11 cellular contexts compared by ENCODE assay signal in genomic region chr10:74096777-74097176, GRCh38. TPM values are rescaled to one million over a fixed set of nuclear protein-coding genes. Genes with fewer than 3 reads are reported as not detected.
DNase-seq lines count a peak whose midpoint lies in the region; ATAC-seq and TF ChIP-seq lines count a peak whose summit lies in the region.
"Had no signal": no experiment of that assay in that cellular context is flagged by ENCODE, and none has a peak within 500 bp of the region (broad histone marks: within the 10 kb centered on the region; RNA-seq: fewer than 3 reads in every experiment).

No MANE protein-coding gene starts in this region.

- no peak overlapping the region for H2BK5ac ChIP-seq in trophoblast cell (ENCODE audit: low read depth, low read length, poor library complexity)

- intact Hi-C loops in vagina (cut with DNase I) = no loop called here

- TF ChIP-seq POLR2A in suprapubic skin (IDR thresholded peaks at IDR 0.05) = no peak
- no peak for TF ChIP-seq POLR2A in vagina (IDR thresholded peaks at IDR 0.05)

- H4K12ac ChIP-seq in trophoblast cell (ENCODE audit: low read depth, low read length) = no peak overlapping the region

- peaks cover 81 to 100% (median 94%) of the 10 kb centered on the region in 11 experiments for H3K36me3 ChIP-seq in BLaER1 treated with 17β-estradiol and CSF1 and Interleukin-3, amounts not matched to agents 10 nM and 100 nM
- H3K36me3 ChIP-seq in suprapubic skin = peaks cover 91% of the 10 kb centered on the region
- H3K36me3 ChIP-seq in CD8-positive, alpha-beta memory T cell (ENCODE audit: insufficient read depth, low read length) = peaks cover 23% of the 10 kb centered on the region
- peaks cover 35 to 66% of the 10 kb centered on the region in 2 experiments for H3K36me3 ChIP-seq in trophoblast cell (ENCODE audit: control insufficient read depth in 1 of 2, insufficient read depth in 2 of 2, low read length in 2 of 2)
- H3K36me3 ChIP-seq in vagina = peaks cover 0 to 84% of the 10 kb centered on the region in 2 donors

- H3K23ac ChIP-seq in trophoblast cell (ENCODE audit: low read length) = no peak overlapping the region

- no peaks in the 10 kb centered on the region for H3K9me3 ChIP-seq in BLaER1 treated with 17β-estradiol and CSF1 and Interleukin-3, amounts not matched to agents 10 nM and 100 nM (replicated peaks in 1 of 11)
- H3K9me3 ChIP-seq in suprapubic skin (no peaks in the 10 kb centered on the region), trophoblast cell (ENCODE audit: insufficient read depth, low read depth, low read length) (no peaks in the 10 kb centered on the region), vagina (no peaks in the 10 kb centered on the region)
- no peaks in the 10 kb centered on the region for H3K9me3 ChIP-seq in CD8-positive, alpha-beta memory T cell (ENCODE audit: low read length)
- H3K9me3 ChIP-seq: left lung had no signal

- no peak overlapping the region for H2BK12ac ChIP-seq in trophoblast cell (ENCODE audit: low read length)

- H3K9me3 Mint-ChIP-seq in CD8-positive, alpha-beta memory T cell = no peaks in the 10 kb centered on the region

- H3K9ac ChIP-seq in BLaER1 treated with 17β-estradiol and CSF1 and Interleukin-3, amounts not matched to agents 10 nM and 100 nM = no peak overlapping the region
- no peak overlapping the region for H3K9ac ChIP-seq in trophoblast cell (ENCODE audit: low read length)

- H3K27me3 Mint-ChIP-seq in CD8-positive, alpha-beta memory T cell = no peaks in the 10 kb centered on the region
- H3K27me3 Mint-ChIP-seq: progenitor cell of endocrine pancreas had no signal

- H2AFZ ChIP-seq in trophoblast cell (ENCODE audit: insufficient read depth, low read length, poor library complexity) = no peak overlapping the region

- H3K4me2 ChIP-seq in BLaER1 treated with 17β-estradiol and CSF1 and Interleukin-3, amounts not matched to agents 10 nM and 100 nM = peak overlapping the region; percentile 35 to 79 (median 67); a peak in 21 of 22 replicates
- no peak overlapping the region for H3K4me2 ChIP-seq in trophoblast cell (ENCODE audit: low read length)

- H3K36me3 Mint-ChIP-seq in CD8-positive, alpha-beta memory T cell = peaks cover 6 to 75% (median 32%) of the 10 kb centered on the region in 3 donors

- H4K8ac ChIP-seq in trophoblast cell (ENCODE audit: low read depth, low read length) = no peak overlapping the region

- H3K27ac ChIP-seq in BLaER1 treated with 17β-estradiol and CSF1 and Interleukin-3, amounts not matched to agents 10 nM and 100 nM = peak overlapping the region in 2 of 11 experiments; percentile 12 to 19; a peak in 1 of 22 replicates
- H3K27ac ChIP-seq in suprapubic skin = no peak overlapping the region
- H3K27ac ChIP-seq in CD8-positive, alpha-beta memory T cell (ENCODE audit: low read depth, low read length) = no peak overlapping the region
- H3K27ac ChIP-seq in trophoblast cell (ENCODE audit: low read depth, low read length) = no peak overlapping the region
- H3K27ac ChIP-seq in vagina = no peak overlapping the region
- H3K27ac ChIP-seq: brain microvascular endothelial cell, left lung had no signal

- no peak overlapping the region for H3K4me3 Mint-ChIP-seq in CD8-positive, alpha-beta memory T cell

- ATAC-seq in GM19043 (IDR thresholded peaks at IDR 0.05; ENCODE audit: low read depth, unreplicated experiment) (peak; percentile 96), HG02642 (IDR thresholded peaks at IDR 0.05; ENCODE audit: poor library complexity, unreplicated experiment) (peak; percentile 88), HG03469 (IDR thresholded peaks at IDR 0.05; ENCODE audit: unreplicated experiment) (peak; percentile 71)
- ATAC-seq: left lung had no signal

- WGBS in suprapubic skin = 97% methylated on average over 2 of the region's 2 CpGs
- WGBS in trophoblast cell (ENCODE audit: extremely low coverage, insufficient coverage, insufficient read length) = no CpG with 5 or more reads among the region's 2 CpGs

- DNase-seq in suprapubic skin (ENCODE audit: low spot score in 2 of 2) = no peak
- DNase-seq in CD8-positive, alpha-beta memory T cell = no peak
- DNase-seq in trophoblast cell = no peak
- no peak for DNase-seq in vagina (ENCODE audit: extremely low spot score in 2 of 2)
- DNase-seq: brain microvascular endothelial cell, left lung had no signal

- TF ChIP-seq CTCF in suprapubic skin (IDR thresholded peaks at IDR 0.05) = no peak
- no peak for TF ChIP-seq CTCF in vagina (IDR thresholded peaks at IDR 0.05)

- POLR2A ChIA-PET in CD8-positive, alpha-beta memory T cell (lab: Charles Lee) = interaction anchor here (0.5 kb wide), 1 partner anchor 989 kb away, joined by 5 read pairs; no protein-coding TSS in a partner anchor

- no peaks in the 10 kb centered on the region for H3K79me2 ChIP-seq in trophoblast cell (ENCODE audit: control insufficient read depth, insufficient read depth, low read length, poor library complexity)

- H3K27ac Mint-ChIP-seq in CD8-positive, alpha-beta memory T cell = peak overlapping the region in 3 of 8 donors; percentile 49 to 62 (median 54)
- H3K27ac Mint-ChIP-seq: progenitor cell of endocrine pancreas had no signal

- no peak overlapping the region for H2BK120ac ChIP-seq in trophoblast cell (ENCODE audit: insufficient read depth, low read length, poor library complexity)

- no peak overlapping the region for H3K14ac ChIP-seq in trophoblast cell (ENCODE audit: low read length)

- no peak overlapping the region for H3K4me3 ChIP-seq in BLaER1 treated with 17β-estradiol and CSF1 and Interleukin-3, amounts not matched to agents 10 nM and 100 nM
- H3K4me3 ChIP-seq in suprapubic skin = no peak overlapping the region
- no peak overlapping the region for H3K4me3 ChIP-seq in CD8-positive, alpha-beta memory T cell (ENCODE audit: low read length)
- no peak overlapping the region for H3K4me3 ChIP-seq in trophoblast cell (ENCODE audit: low read depth, low read length)
- H3K4me3 ChIP-seq in vagina = no peak overlapping the region
- H3K4me3 ChIP-seq: left lung had no signal

- CTCF ChIA-PET in CD8-positive, alpha-beta memory T cell (lab: Charles Lee) = no interaction called here

- no peak overlapping the region for H3K4ac ChIP-seq in trophoblast cell (ENCODE audit: low read depth, low read length)

- peaks cover 13 to 34% (median 21%) of the 10 kb centered on the region in 10 experiments for H3K4me1 ChIP-seq in BLaER1 treated with 17β-estradiol and CSF1 and Interleukin-3, amounts not matched to agents 10 nM and 100 nM
- H3K4me1 ChIP-seq in suprapubic skin (no peaks in the 10 kb centered on the region), trophoblast cell (ENCODE audit: control insufficient read depth in 1 of 2, insufficient read depth in 2 of 2, low read length in 2 of 2) (no peaks in the 10 kb centered on the region), vagina (no peaks in the 10 kb centered on the region)
- H3K4me1 ChIP-seq in CD8-positive, alpha-beta memory T cell (ENCODE audit: insufficient read depth, low read length) = no peaks in the 10 kb centered on the region
- H3K4me1 ChIP-seq: left lung had no signal

- TF ChIP-seq EP300 in suprapubic skin (IDR thresholded peaks at IDR 0.05) = no peak

- H2AK5ac ChIP-seq in trophoblast cell (ENCODE audit: low read length) = no peak overlapping the region

- no peaks in the 10 kb centered on the region for H3K4me1 Mint-ChIP-seq in CD8-positive, alpha-beta memory T cell

- H4K91ac ChIP-seq in trophoblast cell (ENCODE audit: low read depth, low read length) = no peak overlapping the region

- H3K27me3 ChIP-seq in BLaER1 treated with 17β-estradiol and CSF1 and Interleukin-3, amounts not matched to agents 10 nM and 100 nM = no peaks in the 10 kb centered on the region
- no peaks in the 10 kb centered on the region for H3K27me3 ChIP-seq in suprapubic skin
- H3K27me3 ChIP-seq in CD8-positive, alpha-beta memory T cell (ENCODE audit: insufficient read depth, low read length, poor library complexity, severe bottlenecking) = no peaks in the 10 kb centered on the region
- H3K27me3 ChIP-seq in trophoblast cell (ENCODE audit: insufficient read depth, low read length) = no peaks in the 10 kb centered on the region
- no peaks in the 10 kb centered on the region for H3K27me3 ChIP-seq in vagina
- H3K27me3 ChIP-seq: brain microvascular endothelial cell, left lung had no signal

- no peak overlapping the region for H3K18ac ChIP-seq in trophoblast cell (ENCODE audit: low read length)

- peaks cover 0 to 16% (median 8%) of the 10 kb centered on the region in 11 experiments; a peak in 11 of 22 replicates for H4K20me1 ChIP-seq in BLaER1 treated with 17β-estradiol and CSF1 and Interleukin-3, amounts not matched to agents 10 nM and 100 nM

- no peaks in the 10 kb centered on the region for H3K79me1 ChIP-seq in trophoblast cell (ENCODE audit: low read length)

RNA-seq across cellular contexts. Expression of gene AP3M1, which starts 53.9 kb away (rescaled TPM):
- 10 to 100 TPM; 19.7 to 24.7 (median 21.1) TPM for total RNA-seq in suprapubic skin
- 10 to 100 TPM; 59.7 to 62.1 TPM for total RNA-seq in CD8-positive, alpha-beta memory T cell
- 34.5 TPM for polyA plus RNA-seq in CD8-positive, alpha-beta memory T cell
- polyA plus RNA-seq in trophoblast cell (2013) = 31.7 and 31.9 TPM in 2 replicates
- 19.6 TPM for total RNA-seq in vagina

RNA-seq across cellular contexts. Expression of gene ADK, which starts 54.2 kb away (rescaled TPM):
- total RNA-seq in suprapubic skin (10 to 100 TPM; 33.0 to 57.3 (median 48.0) TPM), vagina (46.2 TPM)
- 10 to 100 TPM; 64.4 to 65.1 TPM for total RNA-seq in CD8-positive, alpha-beta memory T cell
- polyA plus RNA-seq in CD8-positive, alpha-beta memory T cell = 54.1 TPM
- 28.0 and 29.7 TPM in 2 replicates for polyA plus RNA-seq in trophoblast cell (2013)
